Comparison of ENCODE assay signal across 22 cellular contexts in the genomic region with DNA sequence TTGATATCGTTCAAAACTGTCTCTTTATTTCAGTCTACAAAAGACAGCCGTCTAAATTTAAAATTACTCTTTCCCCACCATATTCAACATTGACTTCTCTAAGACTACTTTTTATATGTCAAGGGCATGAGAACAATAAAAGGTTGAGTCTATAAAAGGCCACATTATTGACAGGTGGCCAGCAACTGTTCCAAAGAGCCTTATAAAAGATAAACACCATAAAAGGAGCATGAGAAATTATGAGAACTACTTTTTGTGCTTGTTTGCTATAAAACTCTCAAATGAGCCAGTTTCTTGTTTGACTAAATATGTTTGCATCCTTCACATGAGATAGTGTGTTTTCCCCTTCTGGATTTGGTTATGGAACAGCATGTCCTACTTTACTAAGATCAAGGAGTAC.
"Had no signal": no experiment of that assay in that cellular context is flagged by ENCODE, and none has a peak within 500 bp of the region (broad histone marks: within the 10 kb centered on the region; RNA-seq: fewer than 3 reads in every experiment).

No MANE protein-coding gene starts in this region.

- DNase-seq: activated CD4-positive, alpha-beta T cell treated with anti-CD3 and anti-CD28 coated beads, Interleukin-2, amount 10 ng/mL, durations not matched to agents 7 days and 5 days; activated CD8-positive, alpha-beta T cell treated with anti-CD3 and anti-CD28 coated beads, Interleukin-2, amount 10 ng/mL, durations not matched to agents 7 days and 5 days; activated naive CD4-positive, alpha-beta T cell treated with anti-CD3 and anti-CD28 coated beads for 36 hours; activated naive CD8-positive, alpha-beta T cell treated with anti-CD3 and anti-CD28 coated beads, Interleukin-2, amount 50 U/mL, for 24 hours; activated T-cell treated with anti-CD3 and anti-CD28 coated beads, Interleukin-2, amount 50 U/mL, for 24 hours; effector CD4-positive, alpha-beta T cell; head of caudate nucleus; kidney; left lung; mammary epithelial cell; right cardiac atrium; stimulated activated CD4-positive, alpha-beta T cell treated with anti-CD3 and anti-CD28 coated beads, Interleukin-4, amount 100 ng/mL, for 1 hour; stomach; T1000; testis; upper lobe of left lung had no signal

- H3K4me1 ChIP-seq: ascending aorta, left lung, neural progenitor cell, testis, upper lobe of left lung had no signal

- H3K9me3 ChIP-seq: ascending aorta, left lung, stomach, testis, upper lobe of left lung had no signal

- H3K27ac ChIP-seq: ascending aorta, coronary artery, left lung, neural progenitor cell, stomach, upper lobe of left lung had no signal

- ATAC-seq: activated CD4-positive, CD25-positive, alpha-beta regulatory T cell treated with anti-CD3 and anti-CD28 coated beads, Interleukin-2, amount 50 U/mL, for 24 hours; activated CD8-positive, alpha-beta T cell treated with anti-CD3 and anti-CD28 coated beads, Interleukin-2, amount 10 ng/mL, durations not matched to agents 7 days and 5 days; activated naive CD8-positive, alpha-beta T cell treated with anti-CD3 and anti-CD28 coated beads, Interleukin-2, amount 50 U/mL, for 24 hours; left lung; right cardiac atrium; stimulated activated effector memory CD8-positive, alpha-beta T cell treated with anti-CD3 and anti-CD28 coated beads, Interleukin-12 subunit alpha, Interleukin-12 subunit beta, amount 100 ng/mL, for 72 hours had no signal

- H3K9ac ChIP-seq: neural progenitor cell had no signal

- H3K36me3 ChIP-seq: ascending aorta, left lung, neural progenitor cell, stomach, upper lobe of left lung had no signal

- H3K4me3 ChIP-seq: ascending aorta, coronary artery, left lung, neural progenitor cell, smooth muscle cell, stomach, testis, upper lobe of left lung had no signal

- H3K27me3 ChIP-seq: ascending aorta, left lung, neural progenitor cell, stomach, testis, upper lobe of left lung had no signal
